In genomic region chr14:21203470-21204166, GRCh38 we compare ENCODE assay signal across 1 cellular context.
TF ChIP-seq lines count a peak whose summit lies in the region.

No MANE protein-coding gene starts in this region.

TF ChIP-seq in HepG2, 621 proteins besides CTCF, POLR2A, EP300 and RAD21 (continued from another document and continues in another):
- TF ChIP-seq ZBTB44 (CRISPR knock-in tag; IDR thresholded peaks at IDR 0.05): no peak
- TF ChIP-seq HNF4G (IDR thresholded peaks at IDR 0.05; ENCODE audit: borderline replicate concordance, low read depth, low read length): no peak
- no peak for TF ChIP-seq HNF4G (CRISPR knock-in tag; IDR thresholded peaks at IDR 0.05; ENCODE audit: borderline replicate concordance, low read depth)
- no peak for TF ChIP-seq ZGPAT (CRISPR knock-in tag; IDR thresholded peaks at IDR 0.05)
- peak; percentile 49; the same call in 1 of the 2 replicates for TF ChIP-seq ZNF614 (CRISPR knock-in tag; IDR thresholded peaks at IDR 0.05; ENCODE audit: borderline replicate concordance)
- TF ChIP-seq ZNF75D (CRISPR knock-in tag; IDR thresholded peaks at IDR 0.05; ENCODE audit: borderline replicate concordance): no peak
- 0 out of 2 replicates have a peak, but pooled peaks have one; percentile 7 for TF ChIP-seq SOX13 (IDR thresholded peaks at IDR 0.05)
- peak in 1 of 2 experiments; percentile 85; a peak in 2 of 4 replicates for TF ChIP-seq SOX13 (CRISPR knock-in tag; conservative IDR thresholded peaks at IDR 0.05 in 1 of 2, IDR thresholded peaks at IDR 0.05 in 1 of 2)
- TF ChIP-seq ZNF552 (CRISPR knock-in tag; IDR thresholded peaks at IDR 0.05; ENCODE audit: borderline replicate concordance): no peak
- TF ChIP-seq MAZ (IDR thresholded peaks at IDR 0.05; ENCODE audit: borderline replicate concordance, low read depth, low read length): no peak
- TF ChIP-seq MAZ (CRISPR knock-in tag; IDR thresholded peaks at IDR 0.05; ENCODE audit: low read depth): 0 out of 2 replicates have a peak, but pooled peaks have one; percentile 23
- no peak for TF ChIP-seq AKNA (CRISPR knock-in tag; IDR thresholded peaks at IDR 0.05; ENCODE audit: borderline replicate concordance)
- no peak for TF ChIP-seq MIER2 (CRISPR knock-in tag; IDR thresholded peaks at IDR 0.05)
- TF ChIP-seq SP5 (CRISPR knock-in tag; IDR thresholded peaks at IDR 0.05; ENCODE audit: borderline replicate concordance, low read depth): no peak
- no peak for TF ChIP-seq ZNF672 (CRISPR knock-in tag; IDR thresholded peaks at IDR 0.05)
- peak; percentile 95 for TF ChIP-seq GFI1 (CRISPR knock-in tag; IDR thresholded peaks at IDR 0.05; ENCODE audit: borderline replicate concordance)
- no peak for TF ChIP-seq TFDP1 (CRISPR knock-in tag; IDR thresholded peaks at IDR 0.05; ENCODE audit: borderline replicate concordance)
- TF ChIP-seq ZNF318 (CRISPR knock-in tag; IDR thresholded peaks at IDR 0.05): no peak
- TF ChIP-seq TSC22D2 (CRISPR knock-in tag; IDR thresholded peaks at IDR 0.05; ENCODE audit: borderline replicate concordance): no peak
- TF ChIP-seq AHR (CRISPR knock-in tag; IDR thresholded peaks at IDR 0.05): no peak
- no peak for TF ChIP-seq SOX6 (IDR thresholded peaks at IDR 0.05)
- TF ChIP-seq SOX6 (CRISPR knock-in tag; IDR thresholded peaks at IDR 0.05): peak; percentile 80
- TF ChIP-seq ZNF230 (CRISPR knock-in tag; IDR thresholded peaks at IDR 0.05): peak; percentile 82; the same call in 1 of the 2 replicates
- no peak for TF ChIP-seq JUN (CRISPR knock-in tag; IDR thresholded peaks at IDR 0.05)
- 0 out of 2 replicates have a peak, but pooled peaks have one; percentile 24 for TF ChIP-seq KAT8 (CRISPR knock-in tag; IDR thresholded peaks at IDR 0.05)
- TF ChIP-seq ZBTB34 (CRISPR knock-in tag; IDR thresholded peaks at IDR 0.05): 0 out of 2 replicates have a peak, but pooled peaks have one; percentile 24
- TF ChIP-seq BRCA1 (CRISPR knock-in tag; IDR thresholded peaks at IDR 0.05): peak; percentile 47; the same call in 1 of the 2 replicates
- no peak for TF ChIP-seq U2AF2 (IDR thresholded peaks at IDR 0.05; ENCODE audit: low read depth, low read length)
- TF ChIP-seq ZNF841 (CRISPR knock-in tag; IDR thresholded peaks at IDR 0.05; ENCODE audit: borderline replicate concordance): no peak
- TF ChIP-seq RORA (CRISPR knock-in tag; IDR thresholded peaks at IDR 0.05): no peak
- no peak for TF ChIP-seq ZNF274 (CRISPR knock-in tag; IDR thresholded peaks at IDR 0.05)
- 0 out of 2 replicates have a peak, but pooled peaks have one; percentile 41 for TF ChIP-seq HOXA3 (CRISPR knock-in tag; IDR thresholded peaks at IDR 0.05)
- no peak for TF ChIP-seq PRDM4 (CRISPR knock-in tag; IDR thresholded peaks at IDR 0.05; ENCODE audit: borderline replicate concordance)
- no peak for TF ChIP-seq SRSF1 (optimal IDR thresholded peaks at IDR 0.05; ENCODE audit: low read depth, low read length)
- TF ChIP-seq RXRB (CRISPR knock-in tag; IDR thresholded peaks at IDR 0.05; ENCODE audit: borderline replicate concordance): 0 out of 2 replicates have a peak, but pooled peaks have one; percentile 36
- TF ChIP-seq ARNT2 (CRISPR knock-in tag; IDR thresholded peaks at IDR 0.05; ENCODE audit: low read depth): no peak
- no peak for TF ChIP-seq ZBTB42 (CRISPR knock-in tag; IDR thresholded peaks at IDR 0.05)
- TF ChIP-seq FOXP1 (IDR thresholded peaks at IDR 0.05): no peak
- TF ChIP-seq FOXP1 (CRISPR knock-in tag; IDR thresholded peaks at IDR 0.05): no peak
